In genomic region chr12:94798107-94798506, GRCh38 we compare ENCODE assay signal across 30 cellular contexts.
"Had no signal": no experiment of that assay in that cellular context is flagged by ENCODE, and none has a peak within 500 bp of the region (broad histone marks: within the 10 kb centered on the region; RNA-seq: fewer than 3 reads in every experiment).

No MANE protein-coding gene starts in this region.

- H3K27ac ChIP-seq: right lobe of liver, stomach, thyroid gland, upper lobe of left lung, vagina, VCaP had no signal

- H3K9me3 ChIP-seq: right lobe of liver, stomach, thyroid gland, upper lobe of left lung, vagina had no signal

- H3K36me3 ChIP-seq: right lobe of liver, stomach, thyroid gland, upper lobe of left lung, vagina had no signal

- H3K4me1 Mint-ChIP-seq: central memory CD8-positive, alpha-beta T cell had no signal

- H3K27ac Mint-ChIP-seq: activated naive CD8-positive, alpha-beta T cell; activated T-cell treated with anti-CD3 and anti-CD28 coated beads, Interleukin-2, amount 50 U/mL, for 72 hours; dendritic cell treated with granulocyte-macrophage colony-stimulating factor and Interleukin-4, amounts not matched to agents 40 ng/mL and 50 ng/mL, for 4 days; endodermal cell; mesothelial cell of epicardium; naive thymus-derived CD4-positive, alpha-beta T cell; progenitor cell of endocrine pancreas had no signal

- ATAC-seq: activated T-cell treated with anti-CD3 and anti-CD28 coated beads, Interleukin-2, amount 50 U/mL, for 72 hours; esophagus mucosa; left colon; naive thymus-derived CD4-positive, alpha-beta T cell; right lobe of liver; stimulated activated memory B cell treated with anti-CD40 and anti-IgM and Interleukin-4, amounts not matched to agents 10 μg/mL and 1 μg/mL and 100 μg/mL, for 72 hours had no signal

- H3K9me3 Mint-ChIP-seq: activated T-cell treated with anti-CD3 and anti-CD28 coated beads, Interleukin-2, amount 50 U/mL, for 72 hours; central memory CD8-positive, alpha-beta T cell; dendritic cell treated with granulocyte-macrophage colony-stimulating factor and Interleukin-4, amounts not matched to agents 40 ng/mL and 50 ng/mL, for 4 days; endodermal cell; mesothelial cell of epicardium; stimulated activated memory B cell treated with anti-CD40 and anti-IgM and Interleukin-4, amounts not matched to agents 10 μg/mL and 1 μg/mL and 100 μg/mL, for 72 hours had no signal

- H3K4me3 ChIP-seq: right lobe of liver, stomach, thyroid gland, upper lobe of left lung, vagina had no signal

- DNase-seq: activated CD4-positive, alpha-beta T cell treated with anti-CD3 and anti-CD28 coated beads for 4 hours; activated CD4-positive, alpha-beta T cell treated with anti-CD3 and anti-CD28 coated beads, Interleukin-2, amount 50 U/mL, for 4 hours; activated naive CD4-positive, alpha-beta T cell treated with Interleukin-2 at 50 U/mL for 16 hours; activated T-cell treated with anti-CD3 and anti-CD28 coated beads for 4 hours; activated T-cell treated with anti-CD3 and anti-CD28 coated beads, Interleukin-2, amount 50 U/mL, for 72 hours; anterior cingulate cortex; endodermal cell; foreskin fibroblast; head of caudate nucleus; hippocampal formation; kidney; left colon; naive thymus-derived CD4-positive, alpha-beta T cell; right lobe of liver; small intestine; stimulated activated CD4-positive, alpha-beta T cell treated with anti-CD3 and anti-CD28 coated beads, Interleukin-4, amount 100 ng/mL, for 24 hours; stimulated activated CD8-positive, alpha-beta memory T cell treated with anti-CD3 and anti-CD28 coated beads, Interleukin-4, amount 100 ng/mL, for 48 hours; stomach; T-helper 9 cell; thyroid gland; upper lobe of left lung had no signal

- H3K4me1 ChIP-seq: right lobe of liver, stomach, vagina had no signal

- H3K27me3 ChIP-seq: right lobe of liver, stomach, thyroid gland, upper lobe of left lung, vagina had no signal

- H3K4me3 Mint-ChIP-seq: activated naive CD8-positive, alpha-beta T cell; activated T-cell treated with anti-CD3 and anti-CD28 coated beads, Interleukin-2, amount 50 U/mL, for 72 hours; central memory CD8-positive, alpha-beta T cell; dendritic cell treated with granulocyte-macrophage colony-stimulating factor and Interleukin-4, amounts not matched to agents 40 ng/mL and 50 ng/mL, for 4 days; endodermal cell; mesothelial cell of epicardium; naive thymus-derived CD4-positive, alpha-beta T cell; stimulated activated memory B cell treated with anti-CD40 and anti-IgM and Interleukin-4, amounts not matched to agents 10 μg/mL and 1 μg/mL and 100 μg/mL, for 72 hours had no signal

- H3K27me3 Mint-ChIP-seq: activated naive CD8-positive, alpha-beta T cell; central memory CD8-positive, alpha-beta T cell; dendritic cell treated with granulocyte-macrophage colony-stimulating factor and Interleukin-4, amounts not matched to agents 40 ng/mL and 50 ng/mL, for 4 days; naive thymus-derived CD4-positive, alpha-beta T cell; progenitor cell of endocrine pancreas; stimulated activated memory B cell treated with anti-CD40 and anti-IgM and Interleukin-4, amounts not matched to agents 10 μg/mL and 1 μg/mL and 100 μg/mL, for 72 hours had no signal
